15 cellular contexts compared by ENCODE assay signal in the genomic region with DNA sequence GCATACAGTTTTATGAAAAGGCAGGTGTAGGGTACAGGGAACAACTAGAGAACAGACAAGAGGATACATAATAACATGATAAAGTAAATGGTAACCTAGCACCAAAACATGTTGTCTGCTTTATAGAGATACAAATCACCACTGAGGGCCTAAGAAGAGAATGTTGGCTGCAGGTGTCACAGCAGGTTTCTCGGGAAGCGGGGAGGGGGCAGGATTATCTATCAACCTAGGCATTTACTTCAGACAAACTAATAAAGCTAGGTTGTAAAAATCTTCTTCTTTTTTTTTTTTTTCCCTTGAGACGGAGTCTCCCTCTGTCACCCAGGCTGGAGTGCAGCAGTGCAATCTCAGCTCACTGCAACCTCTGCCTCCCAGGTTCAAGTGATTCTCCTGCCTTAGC. TPM values are rescaled to one million over a fixed set of nuclear protein-coding genes. Genes with fewer than 3 reads are reported as not detected.
DNase-seq lines count a peak whose midpoint lies in the region; ATAC-seq and TF ChIP-seq lines count a peak whose summit lies in the region.
"Had no signal": no experiment of that assay in that cellular context is flagged by ENCODE, and none has a peak within 500 bp of the region (broad histone marks: within the 10 kb centered on the region; RNA-seq: fewer than 3 reads in every experiment).

No MANE protein-coding gene starts in this region.

- no peak overlapping the region for H3K4me3 Mint-ChIP-seq in T-helper 2 cell treated with Interferon-gamma antibody and Interleukin-4, amounts not matched to agents 5 μg/mL and 100 μg/mL, for 36 hours
- H3K4me3 Mint-ChIP-seq: activated naive CD4-positive, alpha-beta T cell treated with anti-CD3 and anti-CD28 coated beads for 36 hours; CD4-positive, alpha-beta memory T cell had no signal

- H3K4me3 ChIP-seq in mucosa of descending colon = no peak overlapping the region
- H3K4me3 ChIP-seq: breast epithelium had no signal

- H3K27ac Mint-ChIP-seq in T-helper 2 cell treated with Interferon-gamma antibody and Interleukin-4, amounts not matched to agents 5 μg/mL and 100 μg/mL, for 36 hours = peak overlapping the region; percentile 79
- H3K27ac Mint-ChIP-seq: activated naive CD4-positive, alpha-beta T cell treated with anti-CD3 and anti-CD28 coated beads for 36 hours had no signal

- H3K9me3 Mint-ChIP-seq in T-helper 2 cell treated with Interferon-gamma antibody and Interleukin-4, amounts not matched to agents 5 μg/mL and 100 μg/mL, for 36 hours = no peaks in the 10 kb centered on the region
- H3K9me3 Mint-ChIP-seq: activated naive CD4-positive, alpha-beta T cell treated with anti-CD3 and anti-CD28 coated beads for 36 hours had no signal

- DNase-seq in T-helper 2 cell treated with Interferon-gamma antibody and Interleukin-4, amounts not matched to agents 5 μg/mL and 100 μg/mL, for 36 hours (ENCODE audit: low spot score) = no peak
- DNase-seq in T-helper 2 cell = no peak
- peak; percentile 74 for DNase-seq in NCI-H774 (lab: John Stamatoyannopoulos, UW)
- no peak for DNase-seq in mucosa of descending colon
- no peak for DNase-seq in superior temporal gyrus (ENCODE audit: extremely low spot score)
- DNase-seq in activated gamma-delta T cell (lab: John Stamatoyannopoulos, UW) = no peak
- DNase-seq: activated naive CD4-positive, alpha-beta T cell treated with anti-CD3 and anti-CD28 coated beads for 36 hours; CD4-positive, alpha-beta memory T cell; KBM-7; NCI-H1092 treated with DMSO at 0.1 percent for 48 hours; stimulated activated CD4-positive, alpha-beta T cell treated with anti-CD3 and anti-CD28 coated beads, Interleukin-12 subunit alpha, Interleukin-12 subunit beta, amount 100 ng/mL, for 4 hours had no signal

- peaks cover 11% of the 10 kb centered on the region for H3K36me3 Mint-ChIP-seq in T-helper 2 cell treated with Interferon-gamma antibody and Interleukin-4, amounts not matched to agents 5 μg/mL and 100 μg/mL, for 36 hours (ENCODE audit: low read depth)
- H3K36me3 Mint-ChIP-seq: CD4-positive, alpha-beta memory T cell had no signal

- H3K27me3 Mint-ChIP-seq in T-helper 2 cell treated with Interferon-gamma antibody and Interleukin-4, amounts not matched to agents 5 μg/mL and 100 μg/mL, for 36 hours (ENCODE audit: low read depth) = no peaks in the 10 kb centered on the region
- H3K27me3 Mint-ChIP-seq: CD4-positive, alpha-beta memory T cell had no signal

- peak; percentile 21 for ATAC-seq in mucosa of descending colon
- ATAC-seq in GM18858 (IDR thresholded peaks at IDR 0.05; ENCODE audit: unreplicated experiment) = no peak

- no peak for TF ChIP-seq CTCF in mucosa of descending colon (IDR thresholded peaks at IDR 0.05)

- H3K4me1 Mint-ChIP-seq in T-helper 2 cell treated with Interferon-gamma antibody and Interleukin-4, amounts not matched to agents 5 μg/mL and 100 μg/mL, for 36 hours (ENCODE audit: low read depth) = peaks cover 46% of the 10 kb centered on the region

- H3K36me3 ChIP-seq in KOPT-K1 (ENCODE audit: insufficient read depth, low read length) (no peaks in the 10 kb centered on the region), mucosa of descending colon (ENCODE audit: low read depth) (no peaks in the 10 kb centered on the region)
- H3K36me3 ChIP-seq: breast epithelium had no signal

- peak overlapping the region; percentile 67 for H3K27ac ChIP-seq in KOPT-K1 (ENCODE audit: low read depth, low read length, poor library complexity, severe bottlenecking)
- H3K27ac ChIP-seq: breast epithelium, HL-60 had no signal

- H3K4me1 ChIP-seq in mucosa of descending colon (ENCODE audit: low read depth) = no peaks in the 10 kb centered on the region
- H3K4me1 ChIP-seq: breast epithelium had no signal

- intact Hi-C loops in mucosa of descending colon (cut with DNase I, micrococcal nuclease) = no loop called here

- H3K9me3 ChIP-seq in KOPT-K1 (ENCODE audit: insufficient read depth, low read length, poor library complexity, severe bottlenecking) (no peaks in the 10 kb centered on the region), mucosa of descending colon (no peaks in the 10 kb centered on the region)
- H3K9me3 ChIP-seq: breast epithelium had no signal

RNA-seq across cellular contexts. Expression of a gene that starts 22.7 kb away (rescaled TPM):
- total RNA-seq in mucosa of descending colon = 10 to 100 TPM; 36.9 to 84.1 (median 56.0) TPM
